Comparison of ENCODE assay signal across 8 cellular contexts in the genomic region with DNA sequence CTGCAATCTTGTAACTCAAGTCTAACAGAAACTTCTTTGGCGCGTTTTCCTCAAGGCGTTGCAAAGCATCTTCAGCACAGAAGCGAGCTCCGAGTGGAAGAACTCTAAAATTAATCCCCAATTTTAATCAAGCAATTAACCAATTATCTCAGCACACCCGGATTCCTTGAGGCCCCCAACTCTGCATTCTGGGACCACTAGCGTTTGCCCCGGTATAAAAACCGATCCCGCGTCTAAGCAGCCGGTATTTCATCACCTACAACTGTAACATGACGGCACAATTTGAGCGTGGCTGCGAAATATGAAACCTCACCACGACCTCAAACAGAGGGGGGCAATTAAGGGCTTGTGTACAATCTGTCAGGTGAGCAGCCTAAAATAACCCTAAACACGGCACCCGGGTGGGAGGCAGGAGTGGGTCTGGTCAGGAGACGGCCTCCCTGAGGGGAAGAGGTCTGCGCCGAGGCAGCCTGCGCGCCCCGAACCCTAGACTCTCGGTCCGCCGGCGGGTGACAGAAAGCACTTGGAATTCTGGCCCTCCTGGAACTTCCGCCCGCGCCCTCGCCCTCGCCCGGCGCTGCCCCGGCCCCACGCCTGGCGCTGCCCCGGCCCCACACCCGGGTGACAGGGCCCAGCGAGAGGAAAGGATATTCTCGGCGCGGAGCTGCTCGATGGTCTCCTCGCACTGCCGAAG. TPM values are rescaled to one million over a fixed set of nuclear protein-coding genes. Genes with fewer than 3 reads are reported as not detected.
A peak's percentile ranks its signal among the peaks of the same experiment; 100 is the strongest.
DNase-seq lines count a peak whose midpoint lies in the region; ATAC-seq, FAIRE-seq and TF ChIP-seq lines count a peak whose summit lies in the region.

No MANE protein-coding gene starts in this region.

- H3K23me2 ChIP-seq in H1 (ENCODE audit: low read depth, low read length): no peaks in the 10 kb centered on the region

- H3K14ac ChIP-seq in H1 (ENCODE audit: insufficient read length): no peak overlapping the region

- no peak overlapping the region for H2BK12ac ChIP-seq in H1 (ENCODE audit: low read depth, low read length)

- peak overlapping the region; percentile 79 for H3K56ac ChIP-seq in H1 (replicated peaks; ENCODE audit: insufficient read length, low read depth, low read length)

- peak overlapping the region; percentile 93 for H3K4ac ChIP-seq in H1 (replicated peaks; ENCODE audit: insufficient read length, low read depth, low read length)

- no peak for TF ChIP-seq POLR2A in H1 (IDR thresholded peaks at IDR 0.05; ENCODE audit: control extremely low read depth in 1 of 2, low read depth in 2 of 2, low read length in 2 of 2)

- no peak for TF ChIP-seq RAD21 in H1 (IDR thresholded peaks at IDR 0.05 in 1 of 2, conservative IDR thresholded peaks at IDR 0.05 in 1 of 2; ENCODE audit: low read depth in 2 of 2, low read length in 2 of 2)

- H3K36me3 ChIP-seq in H1 (ENCODE audit: control insufficient read depth in 2 of 4, insufficient read depth in 4 of 4, low read length in 3 of 4) (peaks cover 2 to 43% (median 13%) of the 10 kb centered on the region in 4 experiments), mesodermal cell (ENCODE audit: control insufficient read depth, insufficient read depth, low read length) (peaks cover 54% of the 10 kb centered on the region)

- H4K20me1 ChIP-seq in H1 (replicated peaks in 1 of 2; ENCODE audit: control insufficient read depth in 1 of 2, insufficient read depth in 2 of 2, low read length in 2 of 2): no peaks in the 10 kb centered on the region

- H3K79me2 ChIP-seq in H1 (ENCODE audit: control insufficient read depth in 1 of 2, insufficient read depth in 2 of 2, low read length in 2 of 2): peaks cover 0 to 38% of the 10 kb centered on the region in 2 experiments; a peak in 2 of 4 replicates

- H3K4me1 ChIP-seq in H1 (replicated peaks in 1 of 4; ENCODE audit: control insufficient read depth in 3 of 4, insufficient read depth in 4 of 4, low read length in 3 of 4) (peaks cover 0 to 3% (median 0%) of the 10 kb centered on the region in 4 experiments; a peak in 1 of 7 replicates), mesodermal cell (ENCODE audit: control insufficient read depth, insufficient read depth, low read length, poor library complexity, severe bottlenecking) (peaks cover 3% of the 10 kb centered on the region)

- H3K4me2 ChIP-seq in H1 (ENCODE audit: insufficient read depth in 1 of 2, low read depth in 2 of 2, low read length in 2 of 2): peak overlapping the region; percentile 55 to 67

- no peak overlapping the region for H2BK20ac ChIP-seq in H1 (ENCODE audit: low read length)

- no peak for TF ChIP-seq EP300 in H1 (IDR thresholded peaks at IDR 0.05; ENCODE audit: borderline replicate concordance in 1 of 2, low read depth in 2 of 2, low read length in 2 of 2)

- peak overlapping the region; percentile 84 for H2AK5ac ChIP-seq in H1 (ENCODE audit: low read depth, low read length)

- H3K23ac ChIP-seq in H1 (ENCODE audit: insufficient read length): no peak overlapping the region

- H4K91ac ChIP-seq in H1 (replicated peaks; ENCODE audit: insufficient read length, low read length): peak overlapping the region; percentile 61

- POLR2A ChIA-PET in AG04450 (lab: Yijun Ruan, JAX) (interaction anchor here (0.7 to 1.9 kb wide), 12 partner anchors 11 to 274 kb away, joined by 3 to 24 read pairs (median 6); a partner anchor contains a TSS), H1 (lab: Charles Lee; ENCODE audit: partially characterized antibody) (interaction anchor here (0.6 to 47.9 kb wide), 20 partner anchors 8 to 1083 kb away, joined by 3 to 1221 read pairs (median 4); a partner anchor contains a TSS)
- POLR2A ChIA-PET in activated CD4-positive, alpha-beta memory T cell treated with anti-CD3 and anti-CD28 coated beads, Interleukin-2, amount 10 ng/mL, durations not matched to agents 7 days and 5 days (lab: Charles Lee): interaction anchor here (0.8 to 11.4 kb wide), 29 partner anchors 9 to 1463 kb away, joined by 3 to 542 read pairs (median 5); a partner anchor contains a TSS

- H3K18ac ChIP-seq in H1 (ENCODE audit: extremely low read depth, low read length): peak overlapping the region; percentile 95

- H2BK120ac ChIP-seq in H1 (replicated peaks; ENCODE audit: low read depth, low read length): no peak overlapping the region

- peak overlapping the region; percentile 92 for H2BK5ac ChIP-seq in H1 (ENCODE audit: low read depth, low read length)

- DNase-seq in AG04450 (ENCODE audit: low read depth, low spot score) (no peak), NCI-H510A treated with DMSO at 0.1 percent for 48 hours (lab: John Stamatoyannopoulos, UW) (peak; percentile 80), H1 (ENCODE audit: low read depth in 1 of 2, low spot score in 2 of 2) (peak in 1 of 2 experiments; percentile 79)
- peak; percentile 61 for DNase-seq in activated CD4-positive, alpha-beta memory T cell treated with anti-CD3 and anti-CD28 coated beads, Interleukin-2, amount 10 ng/mL, durations not matched to agents 7 days and 5 days
- peak; percentile 21 to 82 for DNase-seq in stimulated activated effector memory CD8-positive, alpha-beta T cell treated with anti-CD3 and anti-CD28 coated beads, Interleukin-12 subunit alpha, Interleukin-12 subunit beta, amount 100 ng/mL, for 72 hours (ENCODE audit: low spot score in 2 of 2)

- H3K27me3 ChIP-seq in AG04450 (ENCODE audit: control insufficient read depth, insufficient read depth, low read length) (no peaks in the 10 kb centered on the region), H1 (replicated peaks in 1 of 4; ENCODE audit: control insufficient read depth in 3 of 4, extremely low read depth in 1 of 4, insufficient read depth in 3 of 4, low read length in 3 of 4) (no peaks in the 10 kb centered on the region)

- H3K9me3 ChIP-seq in AG04450 (ENCODE audit: control insufficient read depth, insufficient read depth, low read length) (no peaks in the 10 kb centered on the region), H1 (ENCODE audit: insufficient read depth in 2 of 2, low read depth in 1 of 2, low read length in 1 of 2) (no peaks in the 10 kb centered on the region), mesodermal cell (ENCODE audit: control insufficient read depth, low read length) (no peaks in the 10 kb centered on the region)

- 0 out of 2 replicates have a peak, but pooled peaks cover 2% of the 10 kb centered on the region for H3K79me1 ChIP-seq in H1 (ENCODE audit: low read depth, low read length)

- H3K27me3 Mint-ChIP-seq in activated CD4-positive, alpha-beta memory T cell treated with anti-CD3 and anti-CD28 coated beads, Interleukin-2, amount 10 ng/mL, durations not matched to agents 7 days and 5 days: no peaks in the 10 kb centered on the region

- H3K9ac ChIP-seq in H1 (replicated peaks in 1 of 4; ENCODE audit: extremely low read depth in 1 of 4, low read depth in 3 of 4, low read length in 3 of 4): peak overlapping the region; percentile 88 to 94 (median 92)

- peak overlapping the region; percentile 97 for H3K27ac ChIP-seq in AG04450 (ENCODE audit: low read depth, low read length)
- H3K27ac ChIP-seq in H1 (ENCODE audit: low read depth, low read length): peak overlapping the region; percentile 90
- H3K27ac ChIP-seq in mesodermal cell (ENCODE audit: low read depth, low read length, severe bottlenecking): peak overlapping the region; percentile 98

- H3K4me3 ChIP-seq in AG04450 (ENCODE audit: low read depth, low read length) (peak overlapping the region; percentile 85), H1 (ENCODE audit: extremely low read depth in 1 of 4, insufficient read depth in 2 of 4, low read depth in 3 of 4, low read length in 4 of 4) (peak overlapping the region; percentile 77 to 96 (median 94)), mesodermal cell (ENCODE audit: extremely low read depth, insufficient read depth, low read length, poor library complexity, severe bottlenecking) (peak overlapping the region; percentile 87)

- peak overlapping the region; percentile 88; the same call in 1 of the 2 replicates for H2BK15ac ChIP-seq in H1 (ENCODE audit: low read length)

- no peak for TF ChIP-seq CTCF in AG04450 (IDR thresholded peaks at IDR 0.05; ENCODE audit: low read depth, low read length)
- no peak for TF ChIP-seq CTCF in H1 (IDR thresholded peaks at IDR 0.05; ENCODE audit: control extremely low read depth in 1 of 3, insufficient read depth in 1 of 3, low read depth in 1 of 3, low read length in 3 of 3)

- ATAC-seq in GM19035 (IDR thresholded peaks at IDR 0.05; ENCODE audit: unreplicated experiment) (peak; percentile 18), HG03342 (IDR thresholded peaks at IDR 0.05; ENCODE audit: unreplicated experiment) (peak; percentile 8)
- ATAC-seq in stimulated activated effector memory CD8-positive, alpha-beta T cell treated with anti-CD3 and anti-CD28 coated beads, Interleukin-12 subunit alpha, Interleukin-12 subunit beta, amount 100 ng/mL, for 72 hours: peak; percentile 46

- H2AFZ ChIP-seq in H1 (ENCODE audit: low read length): 0 out of 2 replicates have a peak overlapping the region, but pooled peaks have one; percentile 35

- H3K9me3 Mint-ChIP-seq in activated CD4-positive, alpha-beta memory T cell treated with anti-CD3 and anti-CD28 coated beads, Interleukin-2, amount 10 ng/mL, durations not matched to agents 7 days and 5 days: no peaks in the 10 kb centered on the region
- H3K9me3 Mint-ChIP-seq in stimulated activated effector memory CD8-positive, alpha-beta T cell treated with anti-CD3 and anti-CD28 coated beads, Interleukin-12 subunit alpha, Interleukin-12 subunit beta, amount 100 ng/mL, for 72 hours: no peaks in the 10 kb centered on the region

- WGBS in H1 (ENCODE audit: extremely low coverage in 1 of 2, insufficient coverage in 1 of 2, insufficient read length in 1 of 2, insufficient replicate concordance in 2 of 2, low coverage in 1 of 2, low lambda C conversion rate in 2 of 2, missing lambda C conversion rate in 1 of 2), 2 experiments: 0% methylated on average over 45 of the region's 47 CpGs; no CpG with 5 or more reads in 1 of the 2 experiments
- 0 to 1% methylated on average over 21 to 44 of the region's 47 CpGs for WGBS in mesodermal cell (ENCODE audit: insufficient coverage in 2 of 2), 2 experiments

- peak overlapping the region; percentile 59 for H4K5ac ChIP-seq in H1 (ENCODE audit: insufficient read length, low read depth, low read length)

- FAIRE-seq in H1 (lab: Jason Lieb, UNC): no peak

- H3K27ac Mint-ChIP-seq in activated CD4-positive, alpha-beta memory T cell treated with anti-CD3 and anti-CD28 coated beads, Interleukin-2, amount 10 ng/mL, durations not matched to agents 7 days and 5 days: peak overlapping the region; percentile 97
- peak overlapping the region; percentile 98 for H3K27ac Mint-ChIP-seq in stimulated activated effector memory CD8-positive, alpha-beta T cell treated with anti-CD3 and anti-CD28 coated beads, Interleukin-12 subunit alpha, Interleukin-12 subunit beta, amount 100 ng/mL, for 72 hours

- H3K4me1 Mint-ChIP-seq in activated CD4-positive, alpha-beta memory T cell treated with anti-CD3 and anti-CD28 coated beads, Interleukin-2, amount 10 ng/mL, durations not matched to agents 7 days and 5 days: peaks cover 44% of the 10 kb centered on the region
- H3K4me1 Mint-ChIP-seq in stimulated activated effector memory CD8-positive, alpha-beta T cell treated with anti-CD3 and anti-CD28 coated beads, Interleukin-12 subunit alpha, Interleukin-12 subunit beta, amount 100 ng/mL, for 72 hours: peaks cover 28% of the 10 kb centered on the region

- peak overlapping the region; percentile 97 for H4K8ac ChIP-seq in H1 (ENCODE audit: extremely low read depth, insufficient read depth, low read length)

- H3K4me3 Mint-ChIP-seq in activated CD4-positive, alpha-beta memory T cell treated with anti-CD3 and anti-CD28 coated beads, Interleukin-2, amount 10 ng/mL, durations not matched to agents 7 days and 5 days: peak overlapping the region; percentile 99
- H3K4me3 Mint-ChIP-seq in stimulated activated effector memory CD8-positive, alpha-beta T cell treated with anti-CD3 and anti-CD28 coated beads, Interleukin-12 subunit alpha, Interleukin-12 subunit beta, amount 100 ng/mL, for 72 hours: peak overlapping the region; percentile 96

- CTCF ChIA-PET in AG04450 (lab: Charles Lee): interaction anchor here (0.6 to 4.7 kb wide), 4 partner anchors 11 to 144 kb away, joined by 3 to 26 read pairs (median 5); no protein-coding TSS in a partner anchor
- CTCF ChIA-PET in activated CD4-positive, alpha-beta memory T cell treated with anti-CD3 and anti-CD28 coated beads, Interleukin-2, amount 10 ng/mL, durations not matched to agents 7 days and 5 days (lab: Charles Lee): interaction anchor here (0.7 to 4.8 kb wide), 13 partner anchors 9 to 273 kb away, joined by 3 to 37 read pairs (median 4); a partner anchor contains a TSS
- CTCF ChIA-PET in H1 (lab: Charles Lee; ENCODE audit: partially characterized antibody): interaction anchor here (0.6 to 2.5 kb wide), 7 partner anchors 19 to 218 kb away, joined by 3 to 12 read pairs (median 4); no protein-coding TSS in a partner anchor

- peaks cover 46% of the 10 kb centered on the region for H3K36me3 Mint-ChIP-seq in activated CD4-positive, alpha-beta memory T cell treated with anti-CD3 and anti-CD28 coated beads, Interleukin-2, amount 10 ng/mL, durations not matched to agents 7 days and 5 days (ENCODE audit: low read depth)
- H3K36me3 Mint-ChIP-seq in stimulated activated effector memory CD8-positive, alpha-beta T cell treated with anti-CD3 and anti-CD28 coated beads, Interleukin-12 subunit alpha, Interleukin-12 subunit beta, amount 100 ng/mL, for 72 hours: peaks cover 51% of the 10 kb centered on the region

RNA-seq across cellular contexts. Expression of a gene that starts 0.6 kb away (rescaled TPM):
- polyA plus RNA-seq in AG04450 (2011; rRNA removed) (13.0 and 16.6 TPM in 2 replicates), H1 (2011; rRNA removed) (12.1 and 13.8 TPM in 2 replicates)
- polyA minus RNA-seq in AG04450 (2011; rRNA and poly(A)+ RNA removed): 11.0 and 12.0 TPM in 2 replicates
- 10 to 100 TPM; 44.4 to 46.6 TPM for total RNA-seq in activated CD4-positive, alpha-beta memory T cell treated with anti-CD3 and anti-CD28 coated beads, Interleukin-2, amount 10 ng/mL, durations not matched to agents 7 days and 5 days
- 27.4 and 28.9 TPM in 2 replicates for total RNA-seq in H1 (2021; fragmentation: NEBNext Ultra II Directional; extraction: Animal tissue kit (Norgen Biotek cat#: 25700))
- 20.5 TPM for polyA plus RNA-seq in H1 (2011; cell fraction: cytosol; rRNA removed)
- 22.8 TPM for polyA plus RNA-seq in H1 (2011; cell fraction: nucleus; rRNA removed)
- polyA plus RNA-seq in H1 (2012, experiment 1 of 2): 18.1 to 23.6 TPM (median 19.9 TPM) in 4 replicates
- polyA plus RNA-seq in H1 (2012, experiment 2 of 2): 2.5 TPM
- polyA plus RNA-seq in H1 (2013, experiment 1 of 2): 22.3 TPM
- 20.5 TPM for polyA plus RNA-seq in H1 (2013, experiment 2 of 2)
- 16.7 and 17.3 TPM in 2 replicates for polyA minus RNA-seq in H1 (2011; rRNA and poly(A)+ RNA removed)
- polyA minus RNA-seq in H1 (2011; cell fraction: cytosol; rRNA and poly(A)+ RNA removed): 12.0 TPM
- polyA minus RNA-seq in H1 (2011; cell fraction: nucleus; rRNA and poly(A)+ RNA removed): 12.4 TPM
- polyA plus RNA-seq in mesodermal cell (2013, experiment 1 of 2): 20.7 TPM
- 21.8 TPM for polyA plus RNA-seq in mesodermal cell (2013, experiment 2 of 2)

RNA-seq across cellular contexts. Expression of a gene that starts 26.6 kb away (rescaled TPM):
- polyA plus RNA-seq in AG04450 (2011; rRNA removed) (29.4 and 45.9 TPM in 2 replicates), H1 (2011; rRNA removed) (8.6 and 15.9 TPM in 2 replicates)
- polyA minus RNA-seq in AG04450 (2011; rRNA and poly(A)+ RNA removed): 13.9 and 21.1 TPM in 2 replicates
- total RNA-seq in activated CD4-positive, alpha-beta memory T cell treated with anti-CD3 and anti-CD28 coated beads, Interleukin-2, amount 10 ng/mL, durations not matched to agents 7 days and 5 days: 10 to 100 TPM; 90.7 to 97.4 TPM
- 71.4 and 72.8 TPM in 2 replicates for total RNA-seq in H1 (2021; fragmentation: NEBNext Ultra II Directional; extraction: Animal tissue kit (Norgen Biotek cat#: 25700))
- 42.3 TPM for polyA plus RNA-seq in H1 (2011; cell fraction: cytosol; rRNA removed)
- 20.4 TPM for polyA plus RNA-seq in H1 (2011; cell fraction: nucleus; rRNA removed)
- 68.4 to 128 TPM (median 81.6 TPM) in 4 replicates for polyA plus RNA-seq in H1 (2012, experiment 1 of 2)
- 7.6 TPM for polyA plus RNA-seq in H1 (2012, experiment 2 of 2)
- 68.8 TPM for polyA plus RNA-seq in H1 (2013, experiment 1 of 2)
- 66.4 TPM for polyA plus RNA-seq in H1 (2013, experiment 2 of 2)
- 14.6 and 17.1 TPM in 2 replicates for polyA minus RNA-seq in H1 (2011; rRNA and poly(A)+ RNA removed)
- 18.6 TPM for polyA minus RNA-seq in H1 (2011; cell fraction: cytosol; rRNA and poly(A)+ RNA removed)
- polyA minus RNA-seq in H1 (2011; cell fraction: nucleus; rRNA and poly(A)+ RNA removed): 56.0 TPM
- polyA plus RNA-seq in mesodermal cell (2013, experiment 1 of 2): 94.4 TPM
- polyA plus RNA-seq in mesodermal cell (2013, experiment 2 of 2): 125 TPM

RNA-seq across cellular contexts. Expression of a gene that starts 26.9 kb away (rescaled TPM):
- 6.1 and 10.0 TPM in 2 replicates for polyA plus RNA-seq in AG04450 (2011; rRNA removed)
- 10.7 and 17.5 TPM in 2 replicates for polyA minus RNA-seq in AG04450 (2011; rRNA and poly(A)+ RNA removed)
- 100 to 1,000 TPM; 101 to 103 TPM for total RNA-seq in activated CD4-positive, alpha-beta memory T cell treated with anti-CD3 and anti-CD28 coated beads, Interleukin-2, amount 10 ng/mL, durations not matched to agents 7 days and 5 days
- 66.6 and 80.2 TPM in 2 replicates for total RNA-seq in H1 (2021; fragmentation: NEBNext Ultra II Directional; extraction: Animal tissue kit (Norgen Biotek cat#: 25700))
- polyA plus RNA-seq in H1 (2011; rRNA removed): 36.3 and 52.7 TPM in 2 replicates
- polyA plus RNA-seq in H1 (2011; cell fraction: cytosol; rRNA removed): 50.3 TPM
- polyA plus RNA-seq in H1 (2011; cell fraction: nucleus; rRNA removed): 134 TPM
- polyA plus RNA-seq in H1 (2012, experiment 1 of 2): 46.9 to 62.1 TPM (median 56.5 TPM) in 4 replicates
- polyA plus RNA-seq in H1 (2012, experiment 2 of 2): 2.7 TPM
- 100 TPM for polyA plus RNA-seq in H1 (2013, experiment 1 of 2)
- 90.1 TPM for polyA plus RNA-seq in H1 (2013, experiment 2 of 2)
- 106 and 133 TPM in 2 replicates for polyA minus RNA-seq in H1 (2011; rRNA and poly(A)+ RNA removed)
- polyA minus RNA-seq in H1 (2011; cell fraction: cytosol; rRNA and poly(A)+ RNA removed): 45.5 TPM
- 152 TPM for polyA minus RNA-seq in H1 (2011; cell fraction: nucleus; rRNA and poly(A)+ RNA removed)
- 48.2 TPM for polyA plus RNA-seq in mesodermal cell (2013, experiment 1 of 2)
- polyA plus RNA-seq in mesodermal cell (2013, experiment 2 of 2): 47.8 TPM
